ENCODE assay signal across 1 cellular context in the genomic region with DNA sequence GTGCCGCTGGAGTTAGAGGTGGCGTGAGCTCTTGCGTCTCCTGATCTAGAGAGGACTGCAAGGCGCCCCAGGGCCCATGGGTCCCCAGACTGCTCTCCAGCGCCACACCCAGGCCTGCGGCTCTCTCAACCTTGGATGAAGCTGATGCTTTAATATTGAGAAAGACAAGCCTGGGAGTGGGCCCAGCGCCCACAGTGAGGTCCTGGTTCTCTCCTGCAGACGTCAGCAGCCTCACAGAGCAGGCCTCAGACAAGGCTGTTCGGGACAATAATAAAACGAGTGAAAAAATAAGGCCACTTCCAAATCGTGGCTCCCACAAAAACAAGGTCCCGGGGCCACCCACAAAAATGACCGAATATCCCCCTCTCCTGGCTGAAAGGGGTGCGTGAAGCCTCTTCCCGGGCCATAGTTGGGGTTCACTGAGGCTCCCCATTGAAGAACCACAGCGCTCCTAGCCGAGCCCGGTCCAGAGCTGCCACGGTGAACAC.
TF ChIP-seq lines count a peak whose summit lies in the region.

No MANE protein-coding gene starts in this region.

TF ChIP-seq in SK-N-SH treated with all-trans-retinoic acid at 6 μM for 48 hours, 23 proteins besides CTCF, POLR2A, EP300 and RAD21:
- TF ChIP-seq TCF4 (CRISPR knock-in tag; IDR thresholded peaks at IDR 0.05; ENCODE audit: borderline replicate concordance) (no peak), ESRRG (CRISPR knock-in tag; IDR thresholded peaks at IDR 0.05) (no peak), ZNF8 (CRISPR knock-in tag; IDR thresholded peaks at IDR 0.05) (no peak), ZFP30 (CRISPR knock-in tag; IDR thresholded peaks at IDR 0.05) (no peak), ZNF70 (CRISPR knock-in tag; IDR thresholded peaks at IDR 0.05) (no peak), ZFP3 (CRISPR knock-in tag; IDR thresholded peaks at IDR 0.05) (no peak), BACH2 (CRISPR knock-in tag; IDR thresholded peaks at IDR 0.05; ENCODE audit: borderline replicate concordance) (no peak), ISL1 (CRISPR knock-in tag; IDR thresholded peaks at IDR 0.05) (no peak), RARB (CRISPR knock-in tag; IDR thresholded peaks at IDR 0.05) (no peak)
- TF ChIP-seq, protein P1, sequence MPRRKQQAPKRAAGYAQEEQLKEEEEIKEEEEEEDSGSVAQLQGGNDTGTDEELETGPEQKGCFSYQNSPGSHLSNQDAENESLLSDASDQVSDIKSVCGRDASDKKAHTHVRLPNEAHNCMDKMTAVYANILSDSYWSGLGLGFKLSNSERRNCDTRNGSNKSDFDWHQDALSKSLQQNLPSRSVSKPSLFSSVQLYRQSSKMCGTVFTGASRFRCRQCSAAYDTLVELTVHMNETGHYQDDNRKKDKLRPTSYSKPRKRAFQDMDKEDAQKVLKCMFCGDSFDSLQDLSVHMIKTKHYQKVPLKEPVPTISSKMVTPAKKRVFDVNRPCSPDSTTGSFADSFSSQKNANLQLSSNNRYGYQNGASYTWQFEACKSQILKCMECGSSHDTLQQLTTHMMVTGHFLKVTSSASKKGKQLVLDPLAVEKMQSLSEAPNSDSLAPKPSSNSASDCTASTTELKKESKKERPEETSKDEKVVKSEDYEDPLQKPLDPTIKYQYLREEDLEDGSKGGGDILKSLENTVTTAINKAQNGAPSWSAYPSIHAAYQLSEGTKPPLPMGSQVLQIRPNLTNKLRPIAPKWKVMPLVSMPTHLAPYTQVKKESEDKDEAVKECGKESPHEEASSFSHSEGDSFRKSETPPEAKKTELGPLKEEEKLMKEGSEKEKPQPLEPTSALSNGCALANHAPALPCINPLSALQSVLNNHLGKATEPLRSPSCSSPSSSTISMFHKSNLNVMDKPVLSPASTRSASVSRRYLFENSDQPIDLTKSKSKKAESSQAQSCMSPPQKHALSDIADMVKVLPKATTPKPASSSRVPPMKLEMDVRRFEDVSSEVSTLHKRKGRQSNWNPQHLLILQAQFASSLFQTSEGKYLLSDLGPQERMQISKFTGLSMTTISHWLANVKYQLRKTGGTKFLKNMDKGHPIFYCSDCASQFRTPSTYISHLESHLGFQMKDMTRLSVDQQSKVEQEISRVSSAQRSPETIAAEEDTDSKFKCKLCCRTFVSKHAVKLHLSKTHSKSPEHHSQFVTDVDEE (CRISPR knock-in tag; IDR thresholded peaks at IDR 0.05): no peak
- TF ChIP-seq, protein P2, sequence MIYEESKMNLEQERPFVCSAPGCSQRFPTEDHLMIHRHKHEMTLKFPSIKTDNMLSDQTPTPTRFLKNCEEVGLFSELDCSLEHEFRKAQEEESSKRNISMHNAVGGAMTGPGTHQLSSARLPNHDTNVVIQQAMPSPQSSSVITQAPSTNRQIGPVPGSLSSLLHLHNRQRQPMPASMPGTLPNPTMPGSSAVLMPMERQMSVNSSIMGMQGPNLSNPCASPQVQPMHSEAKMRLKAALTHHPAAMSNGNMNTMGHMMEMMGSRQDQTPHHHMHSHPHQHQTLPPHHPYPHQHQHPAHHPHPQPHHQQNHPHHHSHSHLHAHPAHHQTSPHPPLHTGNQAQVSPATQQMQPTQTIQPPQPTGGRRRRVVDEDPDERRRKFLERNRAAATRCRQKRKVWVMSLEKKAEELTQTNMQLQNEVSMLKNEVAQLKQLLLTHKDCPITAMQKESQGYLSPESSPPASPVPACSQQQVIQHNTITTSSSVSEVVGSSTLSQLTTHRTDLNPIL (CRISPR knock-in tag; IDR thresholded peaks at IDR 0.05; ENCODE audit: low read depth): no peak
- TF ChIP-seq, protein P3, sequence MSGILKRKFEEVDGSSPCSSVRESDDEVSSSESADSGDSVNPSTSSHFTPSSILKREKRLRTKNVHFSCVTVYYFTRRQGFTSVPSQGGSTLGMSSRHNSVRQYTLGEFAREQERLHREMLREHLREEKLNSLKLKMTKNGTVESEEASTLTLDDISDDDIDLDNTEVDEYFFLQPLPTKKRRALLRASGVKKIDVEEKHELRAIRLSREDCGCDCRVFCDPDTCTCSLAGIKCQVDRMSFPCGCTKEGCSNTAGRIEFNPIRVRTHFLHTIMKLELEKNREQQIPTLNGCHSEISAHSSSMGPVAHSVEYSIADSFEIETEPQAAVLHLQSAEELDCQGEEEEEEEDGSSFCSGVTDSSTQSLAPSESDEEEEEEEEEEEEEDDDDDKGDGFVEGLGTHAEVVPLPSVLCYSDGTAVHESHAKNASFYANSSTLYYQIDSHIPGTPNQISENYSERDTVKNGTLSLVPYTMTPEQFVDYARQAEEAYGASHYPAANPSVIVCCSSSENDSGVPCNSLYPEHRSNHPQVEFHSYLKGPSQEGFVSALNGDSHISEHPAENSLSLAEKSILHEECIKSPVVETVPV (CRISPR knock-in tag; IDR thresholded peaks at IDR 0.05): no peak
TF ChIP-seq in SK-N-SH treated with all-trans-retinoic acid at 6 μM for 48 hours: peak in this region for 0.
